Comparison of ENCODE assay signal across 17 cellular contexts in genomic region chr19:18130523-18131242, GRCh38. TPM values are rescaled to one million over a fixed set of nuclear protein-coding genes. Genes with fewer than 3 reads are reported as not detected.
DNase-seq lines count a peak whose midpoint lies in the region; ATAC-seq, FAIRE-seq and TF ChIP-seq lines count a peak whose summit lies in the region.
"Had no signal": no experiment of that assay in that cellular context is flagged by ENCODE, and none has a peak within 500 bp of the region (broad histone marks: within the 10 kb centered on the region; RNA-seq: fewer than 3 reads in every experiment).

No MANE protein-coding gene starts in this region.

- no peaks in the 10 kb centered on the region for H3K79me2 ChIP-seq in HepG2 (ENCODE audit: insufficient read depth, low read length)

- H3K36me3 Mint-ChIP-seq in stimulated activated naive B cell treated with anti-CD40 and anti-IgM and Interleukin-4, amounts not matched to agents 10 μg/mL and 1 μg/mL and 100 μg/mL, for 72 hours = peaks cover 54 to 64% of the 10 kb centered on the region in 2 donors
- H3K36me3 Mint-ChIP-seq in endodermal cell (ENCODE audit: low read depth) = peaks cover 50% of the 10 kb centered on the region

- H3K36me3 ChIP-seq in HepG2 (replicated peaks in 1 of 2; ENCODE audit: control insufficient read depth in 1 of 2, insufficient read depth in 2 of 2, low read length in 2 of 2) = peaks cover 14 to 44% of the 10 kb centered on the region in 2 experiments; a peak in 4 of 5 replicates
- H3K36me3 ChIP-seq in right lobe of liver = peaks cover 0 to 67% (median 27%) of the 10 kb centered on the region in 4 donors
- H3K36me3 ChIP-seq in HEK293 (ENCODE audit: control insufficient read depth in 2 of 2, insufficient read depth in 1 of 2, low read length in 2 of 2) = peaks cover 0 to 38% of the 10 kb centered on the region in 2 experiments; a peak in 2 of 3 replicates
- peaks cover 40% of the 10 kb centered on the region for H3K36me3 ChIP-seq in endodermal cell (ENCODE audit: control insufficient read depth, insufficient read depth, low read length)
- H3K36me3 ChIP-seq: BE2C had no signal

- FAIRE-seq in HepG2 (lab: Jason Lieb, UNC) = no peak
- FAIRE-seq: A204.1, GM12878 had no signal

- peak overlapping the region; percentile 80 for H3K27ac Mint-ChIP-seq in stimulated activated naive B cell treated with anti-CD40 and anti-IgM and Interleukin-4, amounts not matched to agents 10 μg/mL and 1 μg/mL and 100 μg/mL, for 72 hours
- H3K27ac Mint-ChIP-seq in endodermal cell = no peak overlapping the region

- no peaks in the 10 kb centered on the region for H3K27me3 Mint-ChIP-seq in stimulated activated naive B cell treated with anti-CD40 and anti-IgM and Interleukin-4, amounts not matched to agents 10 μg/mL and 1 μg/mL and 100 μg/mL, for 72 hours
- H3K27me3 Mint-ChIP-seq in endodermal cell (ENCODE audit: insufficient read depth) = no peaks in the 10 kb centered on the region
- H3K27me3 Mint-ChIP-seq: CD8-positive, alpha-beta memory T cell; IgD-negative memory B cell had no signal

- TF ChIP-seq POLR2A in HepG2 (IDR thresholded peaks at IDR 0.05; ENCODE audit: insufficient read depth in 1 of 2, low read depth in 2 of 2, low read length in 2 of 2) (no peak), right lobe of liver (IDR thresholded peaks at IDR 0.05) (no peak)

- ATAC-seq in HepG2 = no peak
- no peak for ATAC-seq in right lobe of liver
- ATAC-seq in stimulated activated naive B cell treated with anti-CD40 and anti-IgM and Interleukin-4, amounts not matched to agents 10 μg/mL and 1 μg/mL and 100 μg/mL, for 72 hours (replicated peaks) = no peak
- ATAC-seq: GM12878 had no signal

- DNase-seq in HepG2 (ENCODE audit: low spot score) = no peak
- no peak for DNase-seq in right lobe of liver
- peak; percentile 26 for DNase-seq in left kidney (ENCODE audit: low read depth, low spot score)
- DNase-seq in stimulated activated naive B cell treated with anti-CD40 and anti-IgM and Interleukin-4, amounts not matched to agents 10 μg/mL and 1 μg/mL and 100 μg/mL, for 72 hours = no peak
- no peak for DNase-seq in endodermal cell
- no peak for DNase-seq in HK-2 (ENCODE audit: unreplicated experiment)
- DNase-seq: BE2C; CD8-positive, alpha-beta memory T cell; DMS79; HCEC 1CT had no signal

- H3K9me3 Mint-ChIP-seq in stimulated activated naive B cell treated with anti-CD40 and anti-IgM and Interleukin-4, amounts not matched to agents 10 μg/mL and 1 μg/mL and 100 μg/mL, for 72 hours = no peaks in the 10 kb centered on the region
- no peaks in the 10 kb centered on the region for H3K9me3 Mint-ChIP-seq in endodermal cell
- H3K9me3 Mint-ChIP-seq: CD8-positive, alpha-beta memory T cell; IgD-negative memory B cell had no signal

- H3K27me3 ChIP-seq in HepG2 (ENCODE audit: control insufficient read depth in 1 of 2, insufficient read depth in 2 of 2, low read length in 2 of 2) (no peaks in the 10 kb centered on the region), right lobe of liver (no peaks in the 10 kb centered on the region), endodermal cell (ENCODE audit: control insufficient read depth, insufficient read depth, low read length, poor library complexity, severe bottlenecking) (no peaks in the 10 kb centered on the region)
- H3K27me3 ChIP-seq: BE2C had no signal

- POLR2A ChIA-PET in HepG2 (lab: Yijun Ruan, JAX) = no interaction called here
- POLR2A ChIA-PET in HEK293 (lab: Yijun Ruan, JAX) = no interaction called here

- H3K4me2 ChIP-seq in HepG2 (ENCODE audit: low read depth, low read length) = no peak overlapping the region
- H3K4me2 ChIP-seq: KMS-11 had no signal

- CTCF ChIA-PET in HepG2 (lab: Yijun Ruan, JAX; ENCODE audit: low intra/inter-chr PET ratio, low total read pairs) = no interaction called here
- CTCF ChIA-PET in HEK293 (lab: Yijun Ruan, JAX) = interaction anchor here (0.8 to 2.2 kb wide), 2 partner anchors 17 to 20 kb away, joined by 5 to 10 read pairs; no protein-coding TSS in a partner anchor

- no peak overlapping the region for H3K9ac ChIP-seq in HepG2 (ENCODE audit: insufficient read depth, low read depth, low read length)
- no peak overlapping the region for H3K9ac ChIP-seq in endodermal cell (ENCODE audit: extremely low read depth, low read length, poor library complexity, severe bottlenecking)
- H3K9ac ChIP-seq: KMS-11 had no signal

- BruUV-seq in HepG2 (replicated peaks; lab: Mats Ljungman, UMichigan) = no TSS peak

- H3K4me1 ChIP-seq in HepG2 (ENCODE audit: insufficient read depth, low read length) (peaks cover 15% of the 10 kb centered on the region), right lobe of liver (peaks cover 0 to 10% (median 3%) of the 10 kb centered on the region in 4 donors), HEK293 (ENCODE audit: control insufficient read depth, insufficient read depth, low read length) (no peaks in the 10 kb centered on the region), endodermal cell (ENCODE audit: control insufficient read depth, insufficient read depth, low read length) (no peaks in the 10 kb centered on the region)
- H3K4me1 ChIP-seq: BE2C had no signal

- in situ Hi-C loops in HepG2 (cut with HindIII; ENCODE audit: extremely low pct_ligation_motif_present, low pct_unique_long_range_greater_than_20kb) = no loop called here

- H3K4me1 Mint-ChIP-seq in stimulated activated naive B cell treated with anti-CD40 and anti-IgM and Interleukin-4, amounts not matched to agents 10 μg/mL and 1 μg/mL and 100 μg/mL, for 72 hours = peaks cover 0 to 5% of the 10 kb centered on the region in 2 donors
- no peaks in the 10 kb centered on the region for H3K4me1 Mint-ChIP-seq in endodermal cell

- H3K9me3 ChIP-seq in HepG2 (ENCODE audit: low read length) (no peaks in the 10 kb centered on the region), right lobe of liver (no peaks in the 10 kb centered on the region), HEK293 (ENCODE audit: control insufficient read depth, insufficient read depth, low read depth, low read length) (no peaks in the 10 kb centered on the region), endodermal cell (ENCODE audit: control insufficient read depth, low read length) (no peaks in the 10 kb centered on the region)
- H3K9me3 ChIP-seq: BE2C had no signal

- TF ChIP-seq RAD21 in HepG2 (CRISPR knock-in tag; IDR thresholded peaks at IDR 0.05) = no peak

- TF ChIP-seq EP300 in HepG2 (IDR thresholded peaks at IDR 0.05; ENCODE audit: low read depth in 2 of 2, low read length in 2 of 2) (no peak), HepG2 (CRISPR knock-in tag; IDR thresholded peaks at IDR 0.05; ENCODE audit: borderline replicate concordance) (no peak)

- TF ChIP-seq CTCF in HepG2 (CRISPR knock-in tag; IDR thresholded peaks at IDR 0.05) (no peak), right lobe of liver (IDR thresholded peaks at IDR 0.05) (no peak), HEK293 (tag by site-specific recombination; IDR thresholded peaks at IDR 0.05) (no peak), endodermal cell (conservative IDR thresholded peaks at IDR 0.05) (no peak)

- 93% methylated on average over 20 of the region's 21 CpGs for WGBS in HepG2 (ENCODE audit: low lambda C conversion rate)
- whole genome bisulfite sequencing in right lobe of liver (ENCODE audit: insufficient coverage, low coverage, low lambda C conversion rate, missing lambda C conversion rate) = 82% methylated on average over 5 of the region's 21 CpGs
- WGBS in endodermal cell (ENCODE audit: insufficient coverage in 1 of 2, insufficient read length in 1 of 2), 2 experiments = 96 to 98% methylated on average over 20 to 21 of the region's 21 CpGs

- H4K20me1 ChIP-seq in HepG2 (ENCODE audit: insufficient read depth, low read length) = no peaks in the 10 kb centered on the region

- H2AFZ ChIP-seq in HepG2 (ENCODE audit: low read length) = no peak overlapping the region

- H3K4me3 ChIP-seq in HepG2 (replicated peaks in 1 of 3; ENCODE audit: insufficient read depth in 1 of 3, low read depth in 2 of 3, low read length in 3 of 3) (no peak overlapping the region), right lobe of liver (no peak overlapping the region), HEK293 (ENCODE audit: low read depth, low read length) (no peak overlapping the region), endodermal cell (ENCODE audit: low read length) (no peak overlapping the region)
- H3K4me3 ChIP-seq: GM12878 had no signal

- intact Hi-C loops in HepG2 (cut with micrococcal nuclease; ENCODE audit: unreplicated experiment) = no loop called here
- intact Hi-C loops in right lobe of liver (cut with DNase I) = no loop called here

- H3K4me3 Mint-ChIP-seq in stimulated activated naive B cell treated with anti-CD40 and anti-IgM and Interleukin-4, amounts not matched to agents 10 μg/mL and 1 μg/mL and 100 μg/mL, for 72 hours = no peak overlapping the region
- no peak overlapping the region for H3K4me3 Mint-ChIP-seq in endodermal cell
- H3K4me3 Mint-ChIP-seq: CD8-positive, alpha-beta memory T cell; IgD-negative memory B cell had no signal

- H3K27ac ChIP-seq in HepG2 (ENCODE audit: extremely low read length, insufficient read depth, low read length) (no peak overlapping the region), right lobe of liver (no peak overlapping the region), HEK293 (ENCODE audit: extremely low read depth, low read depth, low read length) (no peak overlapping the region), endodermal cell (ENCODE audit: low read depth, low read length) (no peak overlapping the region)
- H3K27ac ChIP-seq: C4-2B, KMS-11 had no signal

RNA-seq across cellular contexts. Expression of gene PIK3R2, which starts 22.3 kb away (rescaled TPM):
- total RNA-seq in HepG2 (2016; rRNA removed; fragmentation: Illumina TruSeq; extraction: Trizol) (15.8 and 25.3 TPM in 2 replicates), right lobe of liver (10 to 100 TPM; 11.1 to 21.4 (median 14.6) TPM), endodermal cell (10 to 100 TPM; 52.9 to 58.8 TPM)
- total RNA-seq in HepG2 (2016; cell fraction: cytosol; rRNA removed; fragmentation: Illumina TruSeq; extraction: Trizol; ENCODE audit: low read depth) = 13.7 and 16.1 TPM in 2 replicates
- 12.5 and 18.3 TPM in 2 replicates for total RNA-seq in HepG2 (2016; cell fraction: insoluble cytoplasmic fraction; rRNA removed; fragmentation: Illumina TruSeq; extraction: Trizol)
- 33.3 and 40.2 TPM in 2 replicates for total RNA-seq in HepG2 (2016; cell fraction: membrane; rRNA removed; fragmentation: Illumina TruSeq; extraction: Trizol)
- 14.5 and 18.4 TPM in 2 replicates for total RNA-seq in HepG2 (2016; cell fraction: nucleus; rRNA removed; fragmentation: Illumina TruSeq; extraction: Trizol)
- 18.6 and 27.2 TPM in 2 replicates for polyA plus RNA-seq in HepG2 (2011; rRNA removed)
- polyA plus RNA-seq in HepG2 (2011; cell fraction: cytosol; rRNA removed) = 17.0 and 21.2 TPM in 2 replicates
- 35.7 and 42.1 TPM in 2 replicates for polyA plus RNA-seq in HepG2 (2011; cell fraction: nucleus; rRNA removed)
- 39.2 and 39.3 TPM in 2 replicates for polyA plus RNA-seq in HepG2 (2012)
- polyA plus RNA-seq in HepG2 (2016; cell fraction: cytosol; fragmentation: Illumina TruSeq; extraction: Trizol; ENCODE audit: low read depth) = 8.4 and 11.9 TPM in 2 replicates
- polyA plus RNA-seq in HepG2 (2016; cell fraction: insoluble cytoplasmic fraction; fragmentation: Illumina TruSeq; extraction: Trizol; ENCODE audit: low read depth) = 30.5 and 42.6 TPM in 2 replicates
- polyA plus RNA-seq in HepG2 (2016; cell fraction: membrane; fragmentation: Illumina TruSeq; extraction: Trizol; ENCODE audit: low read depth) = 46.8 and 48.0 TPM in 2 replicates
- 60.8 and 65.6 TPM in 2 replicates for polyA plus RNA-seq in HepG2 (2016; cell fraction: nucleus; fragmentation: Illumina TruSeq; extraction: Trizol; ENCODE audit: insufficient read depth, low read depth)
- 18.1 and 22.4 TPM in 2 replicates for polyA minus RNA-seq in HepG2 (2011; rRNA and poly(A)+ RNA removed; ENCODE audit: low replicate concordance)
- 12.0 and 21.3 TPM in 2 replicates for polyA minus RNA-seq in HepG2 (2011; cell fraction: cytosol; rRNA and poly(A)+ RNA removed)
- polyA minus RNA-seq in HepG2 (2011; cell fraction: nucleus; rRNA and poly(A)+ RNA removed) = 12.7 and 19.6 TPM in 2 replicates
- 57.1 TPM for polyA plus RNA-seq in endodermal cell (2013, experiment 1 of 2)
- 50.7 TPM for polyA plus RNA-seq in endodermal cell (2013, experiment 2 of 2)

RNA-seq across cellular contexts. Expression of gene MAST3, which starts 33.1 kb away (rescaled TPM):
- total RNA-seq in HepG2 (2016; rRNA removed; fragmentation: Illumina TruSeq; extraction: Trizol) (4.1 and 4.5 TPM in 2 replicates), right lobe of liver (10 to 100 TPM in 3 of 6 experiments, 1 to 10 TPM in 3; 8.0 to 17.9 (median 10.0) TPM), endodermal cell (10 to 100 TPM; 13.0 to 15.1 TPM)
- total RNA-seq in HepG2 (2016; cell fraction: cytosol; rRNA removed; fragmentation: Illumina TruSeq; extraction: Trizol; ENCODE audit: low read depth) = 1.9 and 2.8 TPM in 2 replicates
- 3.6 and 4.1 TPM in 2 replicates for total RNA-seq in HepG2 (2016; cell fraction: insoluble cytoplasmic fraction; rRNA removed; fragmentation: Illumina TruSeq; extraction: Trizol)
- total RNA-seq in HepG2 (2016; cell fraction: membrane; rRNA removed; fragmentation: Illumina TruSeq; extraction: Trizol) = 4.4 and 5.1 TPM in 2 replicates
- total RNA-seq in HepG2 (2016; cell fraction: nucleus; rRNA removed; fragmentation: Illumina TruSeq; extraction: Trizol) = 5.3 and 7.5 TPM in 2 replicates
- 4.6 and 6.0 TPM in 2 replicates for polyA plus RNA-seq in HepG2 (2011; rRNA removed)
- polyA plus RNA-seq in HepG2 (2011; cell fraction: cytosol; rRNA removed) = 2.0 and 2.4 TPM in 2 replicates
- polyA plus RNA-seq in HepG2 (2011; cell fraction: nucleus; rRNA removed) = 18.7 and 20.6 TPM in 2 replicates
- polyA plus RNA-seq in HepG2 (2012) = 5.2 and 6.4 TPM in 2 replicates
- 1.0 and 1.1 TPM in 2 replicates for polyA plus RNA-seq in HepG2 (2016; cell fraction: cytosol; fragmentation: Illumina TruSeq; extraction: Trizol; ENCODE audit: low read depth)
- 4.1 and 5.8 TPM in 2 replicates for polyA plus RNA-seq in HepG2 (2016; cell fraction: insoluble cytoplasmic fraction; fragmentation: Illumina TruSeq; extraction: Trizol; ENCODE audit: low read depth)
- polyA plus RNA-seq in HepG2 (2016; cell fraction: membrane; fragmentation: Illumina TruSeq; extraction: Trizol; ENCODE audit: low read depth) = 2.0 and 2.2 TPM in 2 replicates
- polyA plus RNA-seq in HepG2 (2016; cell fraction: nucleus; fragmentation: Illumina TruSeq; extraction: Trizol; ENCODE audit: insufficient read depth, low read depth) = 22.7 and 26.8 TPM in 2 replicates
- polyA minus RNA-seq in HepG2 (2011; rRNA and poly(A)+ RNA removed; ENCODE audit: low replicate concordance) = 3.2 and 9.3 TPM in 2 replicates
- polyA minus RNA-seq in HepG2 (2011; cell fraction: cytosol; rRNA and poly(A)+ RNA removed) = 6.7 and 7.6 TPM in 2 replicates
- polyA minus RNA-seq in HepG2 (2011; cell fraction: nucleus; rRNA and poly(A)+ RNA removed) = 7.3 and 8.5 TPM in 2 replicates
- polyA plus RNA-seq in endodermal cell (2013, experiment 1 of 2) = 9.3 TPM
- polyA plus RNA-seq in endodermal cell (2013, experiment 2 of 2) = 8.2 TPM

RNA-seq across cellular contexts. Expression of gene IFI30, which starts 42.9 kb away (rescaled TPM):
- total RNA-seq in HepG2 (2016; rRNA removed; fragmentation: Illumina TruSeq; extraction: Trizol) (41.2 and 79.4 TPM in 2 replicates), right lobe of liver (100 to 1,000 TPM in 3 of 6 experiments, 10 to 100 TPM in 3; 54.0 to 205 (median 91.8) TPM), endodermal cell (10 to 100 TPM; 10.6 to 11.0 TPM)
- total RNA-seq in HepG2 (2016; cell fraction: cytosol; rRNA removed; fragmentation: Illumina TruSeq; extraction: Trizol; ENCODE audit: low read depth) = 49.8 and 56.5 TPM in 2 replicates
- 39.1 and 76.9 TPM in 2 replicates for total RNA-seq in HepG2 (2016; cell fraction: insoluble cytoplasmic fraction; rRNA removed; fragmentation: Illumina TruSeq; extraction: Trizol)
- 32.9 and 35.3 TPM in 2 replicates for total RNA-seq in HepG2 (2016; cell fraction: membrane; rRNA removed; fragmentation: Illumina TruSeq; extraction: Trizol)
- total RNA-seq in HepG2 (2016; cell fraction: nucleus; rRNA removed; fragmentation: Illumina TruSeq; extraction: Trizol) = 62.2 and 72.4 TPM in 2 replicates
- polyA plus RNA-seq in HepG2 (2011; rRNA removed) = 24.7 and 25.0 TPM in 2 replicates
- 33.2 and 51.0 TPM in 2 replicates for polyA plus RNA-seq in HepG2 (2011; cell fraction: cytosol; rRNA removed)
- 13.2 and 16.2 TPM in 2 replicates for polyA plus RNA-seq in HepG2 (2011; cell fraction: nucleus; rRNA removed)
- polyA plus RNA-seq in HepG2 (2012) = 13.8 and 14.8 TPM in 2 replicates
- polyA plus RNA-seq in HepG2 (2016; cell fraction: cytosol; fragmentation: Illumina TruSeq; extraction: Trizol; ENCODE audit: low read depth) = 68.0 and 80.0 TPM in 2 replicates
- polyA plus RNA-seq in HepG2 (2016; cell fraction: insoluble cytoplasmic fraction; fragmentation: Illumina TruSeq; extraction: Trizol; ENCODE audit: low read depth) = 46.2 and 52.2 TPM in 2 replicates
- polyA plus RNA-seq in HepG2 (2016; cell fraction: membrane; fragmentation: Illumina TruSeq; extraction: Trizol; ENCODE audit: low read depth) = 28.9 and 31.1 TPM in 2 replicates
- 133 TPM in 2 replicates for polyA plus RNA-seq in HepG2 (2016; cell fraction: nucleus; fragmentation: Illumina TruSeq; extraction: Trizol; ENCODE audit: insufficient read depth, low read depth)
- 49.7 and 255 TPM in 2 replicates for polyA minus RNA-seq in HepG2 (2011; rRNA and poly(A)+ RNA removed; ENCODE audit: low replicate concordance)
- 11.2 and 23.9 TPM in 2 replicates for polyA minus RNA-seq in HepG2 (2011; cell fraction: cytosol; rRNA and poly(A)+ RNA removed)
- polyA minus RNA-seq in HepG2 (2011; cell fraction: nucleus; rRNA and poly(A)+ RNA removed) = 3.7 and 4.4 TPM in 2 replicates
- polyA plus RNA-seq in endodermal cell (2013, experiment 1 of 2) = 6.8 TPM
- 3.1 TPM for polyA plus RNA-seq in endodermal cell (2013, experiment 2 of 2)

RNA-seq across cellular contexts. Expression of gene IL12RB1, which starts 43.9 kb away (rescaled TPM):
- 0.04 TPM in 1 of 2 replicates, not detected in the other for total RNA-seq in HepG2 (2016; rRNA removed; fragmentation: Illumina TruSeq; extraction: Trizol)
- not detected in 2 replicates for total RNA-seq in HepG2 (2016; cell fraction: cytosol; rRNA removed; fragmentation: Illumina TruSeq; extraction: Trizol; ENCODE audit: low read depth)
- 0.09 TPM in 1 of 2 replicates, not detected in the other for total RNA-seq in HepG2 (2016; cell fraction: insoluble cytoplasmic fraction; rRNA removed; fragmentation: Illumina TruSeq; extraction: Trizol)
- 0.12 TPM in 1 of 2 replicates, not detected in the other for total RNA-seq in HepG2 (2016; cell fraction: membrane; rRNA removed; fragmentation: Illumina TruSeq; extraction: Trizol)
- not detected in 2 replicates for total RNA-seq in HepG2 (2016; cell fraction: nucleus; rRNA removed; fragmentation: Illumina TruSeq; extraction: Trizol)
- 0.03 and 0.13 TPM in 2 replicates for polyA plus RNA-seq in HepG2 (2011; rRNA removed)
- 0.10 and 0.19 TPM in 2 replicates for polyA plus RNA-seq in HepG2 (2011; cell fraction: cytosol; rRNA removed)
- polyA plus RNA-seq in HepG2 (2011; cell fraction: nucleus; rRNA removed) = 0.27 and 0.35 TPM in 2 replicates
- 0.12 TPM in 1 of 2 replicates, not detected in the other for polyA plus RNA-seq in HepG2 (2012)
- not detected in 2 replicates for polyA plus RNA-seq in HepG2 (2016; cell fraction: cytosol; fragmentation: Illumina TruSeq; extraction: Trizol; ENCODE audit: low read depth)
- polyA plus RNA-seq in HepG2 (2016; cell fraction: insoluble cytoplasmic fraction; fragmentation: Illumina TruSeq; extraction: Trizol; ENCODE audit: low read depth) = not detected in 2 replicates
- 0.09 TPM in 1 of 2 replicates, not detected in the other for polyA plus RNA-seq in HepG2 (2016; cell fraction: membrane; fragmentation: Illumina TruSeq; extraction: Trizol; ENCODE audit: low read depth)
- 0.20 TPM in 1 of 2 replicates, not detected in the other for polyA plus RNA-seq in HepG2 (2016; cell fraction: nucleus; fragmentation: Illumina TruSeq; extraction: Trizol; ENCODE audit: insufficient read depth, low read depth)
- 0.12 and 0.36 TPM in 2 replicates for polyA minus RNA-seq in HepG2 (2011; rRNA and poly(A)+ RNA removed; ENCODE audit: low replicate concordance)
- not detected in 2 replicates for polyA minus RNA-seq in HepG2 (2011; cell fraction: cytosol; rRNA and poly(A)+ RNA removed)
- polyA minus RNA-seq in HepG2 (2011; cell fraction: nucleus; rRNA and poly(A)+ RNA removed) = not detected in 2 replicates
- 1 to 10 TPM in 1 of 6 experiments, under 1 TPM in 5; 0.25 to 2.0 (median 0.70) TPM for total RNA-seq in right lobe of liver
- not detected for total RNA-seq in endodermal cell
- not detected for polyA plus RNA-seq in endodermal cell (2013, experiment 1 of 2)
- polyA plus RNA-seq in endodermal cell (2013, experiment 2 of 2) = not detected
- total RNA-seq: G401 had no signal

Comparison
In these comparisons a context has a peak if more than half of its experiments do, and no peak if none do; other contexts are left out.
1. Of the 63 proteins assayed by ChIP-seq in both HepG2 and HEK293: peak only in HepG2: none; only in HEK293: ZNF580 and ZNF792; in both: none; in neither: 61.